Comparison of ENCODE assay signal across 8 cellular contexts in genomic region chr9:129414377-129415021, GRCh38.
DNase-seq lines count a peak whose midpoint lies in the region; ATAC-seq, FAIRE-seq and TF ChIP-seq lines count a peak whose summit lies in the region.

No MANE protein-coding gene starts in this region.

- FAIRE-seq in pancreas (lab: Jason Lieb, UNC), result no peak

- ATAC-seq in pancreas, result peak in 3 of 4 donors; percentile 1 to 7 (median 4)
- ATAC-seq in HG03159 (IDR thresholded peaks at IDR 0.05; ENCODE audit: unreplicated experiment), result no peak

- no peaks in the 10 kb centered on the region for H3K27me3 ChIP-seq in BJ (ENCODE audit: control insufficient read depth, insufficient read depth, low read length)
- H3K27me3 ChIP-seq in pancreas, result no peaks in the 10 kb centered on the region

- TF ChIP-seq CTCF in BJ (IDR thresholded peaks at IDR 0.05; ENCODE audit: insufficient read depth, low read depth, low read length) (no peak), foreskin fibroblast (IDR thresholded peaks at IDR 0.05; ENCODE audit: low read depth, low read length) (no peak), pancreas (IDR thresholded peaks at IDR 0.05) (no peak)

- intact Hi-C loops in pancreas (cut with DNase I), result no loop called here

- POLR2A ChIA-PET in BJ (lab: Charles Lee), result no interaction called here

- no peaks in the 10 kb centered on the region for H3K36me3 ChIP-seq in BJ (ENCODE audit: control insufficient read depth, insufficient read depth, low read length)
- no peaks in the 10 kb centered on the region for H3K36me3 ChIP-seq in pancreas

- DNase-seq in BJ (ENCODE audit: low read depth) (no peak), LHCN-M2 (ENCODE audit: low read depth) (peak; percentile 31), foreskin fibroblast (peak; percentile 35 to 66), pancreas (peak in 4 of 6 donors; percentile 30 to 77 (median 50)), NCI-H1048 (lab: John Stamatoyannopoulos, UW) (no peak), NCI-H1694 treated with DMSO at 0.1 percent for 48 hours (lab: John Stamatoyannopoulos, UW) (no peak)
- peak; percentile 77 for DNase-seq in activated effector memory CD4-positive, alpha-beta T cell treated with anti-CD3 and anti-CD28 coated beads, Interleukin-2, amount 50 U/mL, for 16 hours

- CTCF ChIA-PET in BJ (lab: Yijun Ruan, JAX), result interaction anchor here (1.1 to 1.5 kb wide), 4 partner anchors 22 to 283 kb away, joined by 3 to 5 read pairs (median 4); no protein-coding TSS in a partner anchor

- peak overlapping the region; percentile 35; the same call in 1 of the 2 replicates for H3K4me3 ChIP-seq in BJ (ENCODE audit: low read depth, low read length)
- H3K4me3 ChIP-seq in foreskin fibroblast (ENCODE audit: low read depth in 1 of 2, low read length in 2 of 2), result peak overlapping the region in 1 of 2 donors; percentile 47
- peak overlapping the region in 2 of 4 donors; percentile 44 to 59 for H3K4me3 ChIP-seq in pancreas

- H3K4me1 ChIP-seq in pancreas, result peaks cover 0 to 17% (median 9%) of the 10 kb centered on the region in 3 donors

- WGBS in pancreas, 2 donors, result 59 to 61% methylated on average over 32 of the region's 32 CpGs

- no peaks in the 10 kb centered on the region for H3K9me3 ChIP-seq in pancreas

- peak overlapping the region; percentile 96 to 99 (median 98) for H3K27ac ChIP-seq in pancreas

Comparison
In these comparisons a context has a peak if more than half of its experiments do, and no peak if none do; other contexts are left out.
1. DNase-seq: peak in LHCN-M2 (single experiment), activated effector memory CD4-positive, alpha-beta T cell treated with anti-CD3 and anti-CD28 coated beads, Interleukin-2, amount 50 U/mL, for 16 hours (single experiment), foreskin fibroblast (2 of 2) and pancreas (4 of 6); none in BJ (single experiment), NCI-H1048 (single experiment) and NCI-H1694 treated with DMSO at 0.1 percent for 48 hours (single experiment).